8 cellular contexts compared by ENCODE assay signal in the genomic region with DNA sequence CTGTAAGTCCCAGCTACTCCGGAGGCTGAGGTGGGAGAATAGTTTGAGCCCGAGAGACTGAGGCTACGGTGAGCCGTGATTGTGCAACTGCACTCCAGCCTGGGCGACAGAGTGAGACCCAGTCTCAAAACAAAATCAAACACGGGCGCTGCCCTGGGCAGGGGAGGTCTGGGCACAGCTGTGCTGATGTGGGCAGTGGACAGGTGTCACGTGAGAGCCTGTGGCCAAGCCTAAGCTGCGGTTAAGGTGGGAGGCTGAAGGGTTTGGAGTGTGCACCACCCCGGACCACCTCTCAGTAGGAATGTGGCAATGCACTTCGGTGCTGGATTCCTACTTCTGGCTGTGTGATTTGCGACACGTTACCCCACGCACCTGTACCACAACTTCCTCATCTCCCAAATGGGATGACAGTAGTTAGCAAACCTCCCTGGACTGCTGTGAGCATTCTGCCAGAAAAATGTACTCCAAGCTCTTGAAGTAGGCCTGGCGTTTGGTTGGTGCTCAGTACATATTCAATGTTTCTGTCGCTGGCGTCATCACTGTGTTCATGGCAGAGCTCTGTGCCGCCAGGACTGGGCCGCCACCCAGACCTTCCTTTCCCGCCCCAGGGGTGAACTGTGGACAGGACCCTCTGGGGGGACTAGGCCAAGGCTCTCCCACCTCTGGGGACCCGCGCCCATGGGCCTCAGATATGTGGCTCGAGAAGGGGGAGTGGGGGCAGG. TPM values are rescaled to one million over a fixed set of nuclear protein-coding genes. Genes with fewer than 3 reads are reported as not detected.
A peak's percentile ranks its signal among the peaks of the same experiment; 100 is the strongest.
DNase-seq lines count a peak whose midpoint lies in the region; ATAC-seq and TF ChIP-seq lines count a peak whose summit lies in the region.

No MANE protein-coding gene starts in this region.

- peaks cover 23% of the 10 kb centered on the region for H3K4me1 ChIP-seq in upper lobe of right lung

- H3K27me3 Mint-ChIP-seq in activated naive CD4-positive, alpha-beta T cell treated with anti-CD3 and anti-CD28 coated beads, Interleukin-2, amount 50 U/mL, for 24 hours = no peaks in the 10 kb centered on the region
- no peaks in the 10 kb centered on the region for H3K27me3 Mint-ChIP-seq in memory B cell

- DNase-seq in activated naive CD4-positive, alpha-beta T cell treated with anti-CD3 and anti-CD28 coated beads, Interleukin-2, amount 50 U/mL, for 16 hours = no peak
- no peak for DNase-seq in brain microvascular endothelial cell
- DNase-seq in memory B cell (ENCODE audit: low spot score in 2 of 2) = no peak
- peak; percentile 67 for DNase-seq in upper lobe of right lung
- no peak for DNase-seq in NCI-H1417 treated with DMSO at 0.1 percent for 48 hours (lab: John Stamatoyannopoulos, UW)
- no peak for DNase-seq in NCI-H226

- intact Hi-C loops in upper lobe of right lung (cut with DNase I) = no loop called here

- H3K27me3 ChIP-seq in brain microvascular endothelial cell (replicated peaks) = no peaks in the 10 kb centered on the region
- no peaks in the 10 kb centered on the region for H3K27me3 ChIP-seq in upper lobe of right lung

- TF ChIP-seq CTCF in brain microvascular endothelial cell (IDR thresholded peaks at IDR 0.05; ENCODE audit: low read depth, low read length, missing control alignments) (no peak), upper lobe of right lung (IDR thresholded peaks at IDR 0.05) (no peak)

- no peaks in the 10 kb centered on the region for H3K9me3 Mint-ChIP-seq in activated naive CD4-positive, alpha-beta T cell treated with anti-CD3 and anti-CD28 coated beads, Interleukin-2, amount 50 U/mL, for 24 hours
- peaks cover 2% of the 10 kb centered on the region for H3K9me3 Mint-ChIP-seq in memory B cell

- peak overlapping the region; percentile 97 for H3K27ac Mint-ChIP-seq in activated naive CD4-positive, alpha-beta T cell treated with anti-CD3 and anti-CD28 coated beads, Interleukin-2, amount 50 U/mL, for 24 hours
- H3K27ac Mint-ChIP-seq in memory B cell = peak overlapping the region; percentile 87

- H3K27ac ChIP-seq in brain microvascular endothelial cell = peak overlapping the region; percentile 9
- H3K27ac ChIP-seq in upper lobe of right lung = peak overlapping the region; percentile 82

- H3K4me3 Mint-ChIP-seq in activated naive CD4-positive, alpha-beta T cell treated with anti-CD3 and anti-CD28 coated beads, Interleukin-2, amount 50 U/mL, for 24 hours = peak overlapping the region; percentile 92
- peak overlapping the region; percentile 93 for H3K4me3 Mint-ChIP-seq in memory B cell

- ATAC-seq in memory B cell (ENCODE audit: low read depth) (no peak), upper lobe of right lung (no peak), HG02623 (IDR thresholded peaks at IDR 0.05; ENCODE audit: unreplicated experiment) (no peak)

- peaks cover 3% of the 10 kb centered on the region for H3K36me3 Mint-ChIP-seq in activated naive CD4-positive, alpha-beta T cell treated with anti-CD3 and anti-CD28 coated beads, Interleukin-2, amount 50 U/mL, for 24 hours
- H3K36me3 Mint-ChIP-seq in memory B cell = peaks cover 2% of the 10 kb centered on the region

- no peaks in the 10 kb centered on the region for H3K36me3 ChIP-seq in brain microvascular endothelial cell (replicated peaks)
- no peaks in the 10 kb centered on the region for H3K36me3 ChIP-seq in upper lobe of right lung

- peaks cover 37% of the 10 kb centered on the region for H3K4me1 Mint-ChIP-seq in activated naive CD4-positive, alpha-beta T cell treated with anti-CD3 and anti-CD28 coated beads, Interleukin-2, amount 50 U/mL, for 24 hours
- peaks cover 22% of the 10 kb centered on the region for H3K4me1 Mint-ChIP-seq in memory B cell

- in situ Hi-C loops in brain microvascular endothelial cell (cut with HindIII; ENCODE audit: low pct_ligation_motif_present, low sequenced_read_pairs) = no loop called here

- peak overlapping the region; percentile 82 for H3K4me3 ChIP-seq in brain microvascular endothelial cell (ENCODE audit: low read depth, low read length)
- peak overlapping the region; percentile 92 for H3K4me3 ChIP-seq in upper lobe of right lung

- H3K9me3 ChIP-seq in upper lobe of right lung = no peaks in the 10 kb centered on the region

RNA-seq across cellular contexts. Expression of a gene that starts 0.8 kb away (rescaled TPM):
- total RNA-seq in upper lobe of right lung = 10.7 TPM

RNA-seq across cellular contexts. Expression of a gene that starts 44.5 kb away (rescaled TPM):
- 24.0 TPM for total RNA-seq in upper lobe of right lung
